1 cellular context compared by ENCODE assay signal in genomic region chr19:14114439-14114838, GRCh38.
TF ChIP-seq lines count a peak whose summit lies in the region.

No MANE protein-coding gene starts in this region.

TF ChIP-seq in GM12878, 131 proteins besides CTCF, POLR2A, EP300 and RAD21:
- 0 out of 2 replicates have a peak, but pooled peaks have one; percentile 12 for TF ChIP-seq IKZF1 (conservative IDR thresholded peaks at IDR 0.05)
- TF ChIP-seq PKNOX1 (IDR thresholded peaks at IDR 0.05) = no peak
- no peak for TF ChIP-seq DPF2 (IDR thresholded peaks at IDR 0.05)
- no peak for TF ChIP-seq TARDBP (IDR thresholded peaks at IDR 0.05; ENCODE audit: borderline replicate concordance)
